Comparison of ENCODE assay signal across 15 cellular contexts in genomic region chr3:134693804-134694203, GRCh38. TPM values are rescaled to one million over a fixed set of nuclear protein-coding genes. Genes with fewer than 3 reads are reported as not detected.
"Had no signal": no experiment of that assay in that cellular context is flagged by ENCODE, and none has a peak within 500 bp of the region (broad histone marks: within the 10 kb centered on the region; RNA-seq: fewer than 3 reads in every experiment).

No MANE protein-coding gene starts in this region.

- DNase-seq: activated CD4-positive, alpha-beta T cell treated with anti-CD3 and anti-CD28 coated beads, Interleukin-2, amount 10 ng/mL, durations not matched to agents 7 days and 5 days; activated CD8-positive, alpha-beta memory T cell treated with anti-CD3 and anti-CD28 coated beads, Interleukin-2, amount 50 U/mL, for 48 hours; activated naive CD4-positive, alpha-beta T cell; colonic mucosa; kidney; lower lobe of right lung; midbrain; ovary; stimulated activated CD4-positive, alpha-beta T cell treated with anti-CD3 and anti-CD28 coated beads, Interleukin-15, amount 100 ng/mL, for 24 hours; stimulated activated CD4-positive, alpha-beta T cell treated with anti-CD3 and anti-CD28 coated beads, Interleukin-4, amount 100 ng/mL, for 1 hour; stimulated activated naive CD4-positive, alpha-beta T cell had no signal

- H3K4me1 Mint-ChIP-seq: activated CD4-positive, alpha-beta T cell treated with anti-CD3 and anti-CD28 coated beads, Interleukin-2, amount 10 ng/mL, durations not matched to agents 7 days and 5 days had no signal

- H3K9me3 Mint-ChIP-seq: activated CD4-positive, alpha-beta T cell treated with anti-CD3 and anti-CD28 coated beads, Interleukin-2, amount 10 ng/mL, durations not matched to agents 7 days and 5 days; neural crest cell; type B pancreatic cell had no signal

- H3K36me3 ChIP-seq: ascending aorta, colonic mucosa, lower lobe of right lung, ovary had no signal

- H3K27ac ChIP-seq: ascending aorta, colonic mucosa, lower lobe of right lung, ovary had no signal

- H3K27me3 ChIP-seq: ascending aorta, colonic mucosa, ovary had no signal

- ATAC-seq: esophagus mucosa, lower lobe of right lung had no signal

- H3K36me3 Mint-ChIP-seq: type B pancreatic cell had no signal

- H3K4me3 Mint-ChIP-seq: activated CD4-positive, alpha-beta T cell treated with anti-CD3 and anti-CD28 coated beads, Interleukin-2, amount 10 ng/mL, durations not matched to agents 7 days and 5 days; neural crest cell; type B pancreatic cell had no signal

- H3K4me3 ChIP-seq: ascending aorta, colonic mucosa, lower lobe of right lung, ovary had no signal

- H3K27ac Mint-ChIP-seq: activated CD4-positive, alpha-beta T cell treated with anti-CD3 and anti-CD28 coated beads, Interleukin-2, amount 10 ng/mL, durations not matched to agents 7 days and 5 days; type B pancreatic cell had no signal

- H3K9me3 ChIP-seq: ascending aorta, colonic mucosa, lower lobe of right lung, ovary had no signal

- H3K4me1 ChIP-seq: ascending aorta, colonic mucosa, lower lobe of right lung had no signal

RNA-seq across cellular contexts. Expression of gene KY, which starts 43.0 kb away (rescaled TPM):
- total RNA-seq: activated CD4-positive, alpha-beta T cell treated with anti-CD3 and anti-CD28 coated beads, Interleukin-2, amount 10 ng/mL, durations not matched to agents 7 days and 5 days; esophagus mucosa had no signal
